Comparison of ENCODE assay signal across 8 cellular contexts in the genomic region with DNA sequence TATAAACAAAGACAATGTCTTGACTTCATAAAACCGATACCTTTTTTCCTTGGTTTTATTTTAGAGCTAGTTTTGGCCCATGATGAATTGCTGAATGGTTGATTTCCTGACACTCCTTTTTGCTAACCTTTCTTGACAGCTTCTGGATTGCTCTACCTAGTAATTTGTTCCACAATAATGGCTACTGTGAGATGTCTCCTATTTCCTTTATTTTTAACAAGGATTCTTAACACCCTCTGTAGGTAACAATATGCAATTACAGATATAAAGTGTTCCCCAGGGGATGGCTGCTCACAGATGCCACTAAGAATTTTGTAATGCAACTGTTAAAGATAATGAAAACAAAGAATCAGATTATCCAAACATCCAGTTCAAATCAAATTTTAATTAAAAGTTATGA.
DNase-seq lines count a peak whose midpoint lies in the region; ATAC-seq, FAIRE-seq and TF ChIP-seq lines count a peak whose summit lies in the region.

No MANE protein-coding gene starts in this region.

- TF ChIP-seq CTCF in GM12865 (IDR thresholded peaks at IDR 0.05; ENCODE audit: insufficient read depth, low read depth, low read length, missing control alignments) (peak; percentile 17), suprapubic skin (IDR thresholded peaks at IDR 0.05) (no peak)

- no peaks in the 10 kb centered on the region for H3K9me3 ChIP-seq in suprapubic skin

- peak; percentile 40 for DNase-seq in A172 (ENCODE audit: low spot score)
- DNase-seq in GM12865 (ENCODE audit: low read depth), result peak; percentile 20
- peak; percentile 47 for DNase-seq in HPDE6-E6E7 (ENCODE audit: extremely low spot score)
- DNase-seq in NCI-H82 treated with DMSO at 0.1 percent for 48 hours (lab: John Stamatoyannopoulos, UW; ENCODE audit: unreplicated experiment), result peak; percentile 36
- peak in 3 of 10 donors; percentile 6 to 17 (median 17) for DNase-seq in naive thymus-derived CD8-positive, alpha-beta T cell
- DNase-seq in activated CD4-positive, alpha-beta T cell treated with anti-CD3 and anti-CD28 coated beads, Interleukin-2, amount 50 U/mL, for 4 hours, result no peak
- no peak for DNase-seq in suprapubic skin (ENCODE audit: low spot score in 2 of 2)

- no peaks in the 10 kb centered on the region for H3K4me1 Mint-ChIP-seq in naive thymus-derived CD8-positive, alpha-beta T cell

- no peaks in the 10 kb centered on the region for H3K4me1 ChIP-seq in suprapubic skin

- H3K4me3 Mint-ChIP-seq in naive thymus-derived CD8-positive, alpha-beta T cell, result no peak overlapping the region

- H3K9me3 Mint-ChIP-seq in naive thymus-derived CD8-positive, alpha-beta T cell, result no peaks in the 10 kb centered on the region

- H3K27me3 ChIP-seq in suprapubic skin, result no peaks in the 10 kb centered on the region

- H3K4me3 ChIP-seq in GM12865 (ENCODE audit: low read depth, low read length) (no peak overlapping the region), suprapubic skin (no peak overlapping the region)

- no peak overlapping the region for H3K27ac Mint-ChIP-seq in naive thymus-derived CD8-positive, alpha-beta T cell

- peaks cover 0 to 11% (median 2%) of the 10 kb centered on the region in 5 donors for H3K27me3 Mint-ChIP-seq in naive thymus-derived CD8-positive, alpha-beta T cell

- no peak overlapping the region for H3K27ac ChIP-seq in suprapubic skin

- POLR2A ChIA-PET in naive thymus-derived CD8-positive, alpha-beta T cell (lab: Charles Lee), result no interaction called here

- no peaks in the 10 kb centered on the region for H3K36me3 ChIP-seq in suprapubic skin

- no peak for TF ChIP-seq EP300 in suprapubic skin (IDR thresholded peaks at IDR 0.05)

- peak; percentile 94 for FAIRE-seq in endometrium (lab: Jason Lieb, UNC)

- ATAC-seq in naive thymus-derived CD8-positive, alpha-beta T cell, result peak; percentile 49 to 56

- TF ChIP-seq POLR2A in suprapubic skin (IDR thresholded peaks at IDR 0.05), result no peak

- no peaks in the 10 kb centered on the region for H3K36me3 Mint-ChIP-seq in naive thymus-derived CD8-positive, alpha-beta T cell

- 80% methylated on average over 1 of the region's 1 CpG for WGBS in suprapubic skin

Comparison
In these comparisons a context has a peak if more than half of its experiments do, and no peak if none do; other contexts are left out.
1. DNase-seq: peak in A172 (single experiment), GM12865 (single experiment), HPDE6-E6E7 (single experiment) and NCI-H82 treated with DMSO at 0.1 percent for 48 hours (single experiment); none in activated CD4-positive, alpha-beta T cell treated with anti-CD3 and anti-CD28 coated beads, Interleukin-2, amount 50 U/mL, for 4 hours (0 of 2) and suprapubic skin (0 of 2).